In the genomic region with DNA sequence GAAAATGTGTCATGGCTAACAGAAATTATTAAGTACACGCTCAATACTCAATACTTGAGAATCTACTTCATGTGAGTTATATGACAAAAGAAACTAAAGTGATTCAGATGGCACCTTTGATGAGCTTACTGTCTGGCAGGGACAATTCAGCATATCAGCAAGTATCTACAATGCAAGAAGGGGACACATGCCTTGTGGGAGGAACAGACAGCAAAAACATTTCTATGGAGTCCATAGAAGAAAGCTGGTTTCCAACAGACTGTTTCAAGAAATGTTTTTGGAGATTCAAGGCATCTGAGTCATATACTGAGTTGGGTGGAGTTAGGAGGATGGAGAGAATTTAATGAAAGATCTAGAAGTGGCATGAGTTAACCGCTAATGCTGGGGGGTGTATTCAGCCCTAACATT, we compare ENCODE assay signal across 1 cellular context.
TF ChIP-seq lines count a peak whose summit lies in the region.

No MANE protein-coding gene starts in this region.

TF ChIP-seq in HepG2, 621 proteins besides CTCF, POLR2A, EP300 and RAD21 (continued from another document):
- TF ChIP-seq, protein P1, sequence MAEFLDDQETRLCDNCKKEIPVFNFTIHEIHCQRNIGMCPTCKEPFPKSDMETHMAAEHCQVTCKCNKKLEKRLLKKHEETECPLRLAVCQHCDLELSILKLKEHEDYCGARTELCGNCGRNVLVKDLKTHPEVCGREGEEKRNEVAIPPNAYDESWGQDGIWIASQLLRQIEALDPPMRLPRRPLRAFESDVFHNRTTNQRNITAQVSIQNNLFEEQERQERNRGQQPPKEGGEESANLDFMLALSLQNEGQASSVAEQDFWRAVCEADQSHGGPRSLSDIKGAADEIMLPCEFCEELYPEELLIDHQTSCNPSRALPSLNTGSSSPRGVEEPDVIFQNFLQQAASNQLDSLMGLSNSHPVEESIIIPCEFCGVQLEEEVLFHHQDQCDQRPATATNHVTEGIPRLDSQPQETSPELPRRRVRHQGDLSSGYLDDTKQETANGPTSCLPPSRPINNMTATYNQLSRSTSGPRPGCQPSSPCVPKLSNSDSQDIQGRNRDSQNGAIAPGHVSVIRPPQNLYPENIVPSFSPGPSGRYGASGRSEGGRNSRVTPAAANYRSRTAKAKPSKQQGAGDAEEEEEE (CRISPR knock-in tag; IDR thresholded peaks at IDR 0.05; ENCODE audit: borderline replicate concordance), result no peak
- TF ChIP-seq RBM22 (optimal IDR thresholded peaks at IDR 0.05; ENCODE audit: low read length) (peak; percentile 51), SP5 (CRISPR knock-in tag; IDR thresholded peaks at IDR 0.05; ENCODE audit: borderline replicate concordance, low read depth) (no peak)
- TF ChIP-seq, protein P2, sequence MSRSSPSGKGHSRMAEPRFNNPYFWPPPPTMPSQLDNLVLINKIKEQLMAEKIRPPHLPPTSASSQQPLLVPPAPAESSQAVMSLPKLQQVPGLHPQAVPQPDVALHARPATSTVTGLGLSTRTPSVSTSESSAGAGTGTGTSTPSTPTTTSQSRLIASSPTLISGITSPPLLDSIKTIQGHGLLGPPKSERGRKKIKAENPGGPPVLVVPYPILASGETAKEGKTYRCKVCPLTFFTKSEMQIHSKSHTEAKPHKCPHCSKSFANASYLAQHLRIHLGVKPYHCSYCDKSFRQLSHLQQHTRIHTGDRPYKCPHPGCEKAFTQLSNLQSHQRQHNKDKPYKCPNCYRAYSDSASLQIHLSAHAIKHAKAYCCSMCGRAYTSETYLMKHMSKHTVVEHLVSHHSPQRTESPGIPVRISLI (CRISPR knock-in tag; IDR thresholded peaks at IDR 0.05; ENCODE audit: borderline replicate concordance), result no peak
- TF ChIP-seq, protein P3, sequence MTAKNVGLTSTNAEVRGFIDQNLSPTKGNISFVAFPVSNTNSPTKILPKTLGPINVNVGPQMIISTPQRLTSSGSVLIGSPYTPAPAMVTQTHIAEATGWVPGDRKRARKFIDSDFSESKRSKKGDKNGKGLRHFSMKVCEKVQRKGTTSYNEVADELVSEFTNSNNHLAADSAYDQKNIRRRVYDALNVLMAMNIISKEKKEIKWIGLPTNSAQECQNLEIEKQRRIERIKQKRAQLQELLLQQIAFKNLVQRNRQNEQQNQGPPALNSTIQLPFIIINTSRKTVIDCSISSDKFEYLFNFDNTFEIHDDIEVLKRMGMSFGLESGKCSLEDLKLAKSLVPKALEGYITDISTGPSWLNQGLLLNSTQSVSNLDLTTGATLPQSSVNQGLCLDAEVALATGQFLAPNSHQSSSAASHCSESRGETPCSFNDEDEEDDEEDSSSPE (CRISPR knock-in tag; IDR thresholded peaks at IDR 0.05), result no peak
